Comparison of ENCODE assay signal across 4 cellular contexts in the genomic region with DNA sequence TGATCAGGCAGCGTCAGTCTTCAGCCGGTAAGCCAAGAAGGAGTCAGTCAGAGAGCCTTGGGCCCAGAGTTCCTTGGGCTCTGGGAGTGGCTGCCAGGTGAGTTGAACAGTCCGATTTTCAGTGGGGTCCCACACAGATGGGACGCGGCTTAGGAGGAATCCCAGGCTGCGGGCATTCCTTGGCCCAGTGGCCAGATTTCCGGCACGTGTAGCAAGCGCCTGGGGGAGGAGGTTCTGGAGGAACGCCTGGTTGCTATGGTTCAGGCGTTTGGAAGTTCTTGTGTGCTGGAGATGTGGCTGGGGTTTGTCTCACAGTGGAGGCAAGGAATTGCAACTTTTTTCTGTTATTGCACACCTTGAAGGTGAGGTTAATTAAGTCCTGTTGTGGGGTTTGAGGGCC. TPM values are rescaled to one million over a fixed set of nuclear protein-coding genes. Genes with fewer than 3 reads are reported as not detected.
"Had no signal": no experiment of that assay in that cellular context is flagged by ENCODE, and none has a peak within 500 bp of the region (broad histone marks: within the 10 kb centered on the region; RNA-seq: fewer than 3 reads in every experiment).

No MANE protein-coding gene starts in this region.

RNA-seq across cellular contexts. Expression of a gene that starts 57.4 kb away (rescaled TPM):
- total RNA-seq: GM23338, H1, H7, H9 had no signal
- polyA plus RNA-seq: GM23338, H1 had no signal
